2 cellular contexts compared by ENCODE assay signal in genomic region chr5:137022725-137023124, GRCh38.
TF ChIP-seq lines count a peak whose summit lies in the region.

No MANE protein-coding gene starts in this region.

TF ChIP-seq in SK-N-SH, 30 proteins besides CTCF, POLR2A, EP300 and RAD21 (continued from another document):
- TF ChIP-seq MAX (IDR thresholded peaks at IDR 0.05; ENCODE audit: low read depth), result no peak
- TF ChIP-seq USF2 (IDR thresholded peaks at IDR 0.05; ENCODE audit: borderline replicate concordance, low read depth, low read length), result no peak
- no peak for TF ChIP-seq MEF2A (IDR thresholded peaks at IDR 0.05; ENCODE audit: borderline replicate concordance, low read depth)
- TF ChIP-seq USF1 (IDR thresholded peaks at IDR 0.05; ENCODE audit: borderline replicate concordance, low read depth), result no peak
- TF ChIP-seq TAF1 (IDR thresholded peaks at IDR 0.05; ENCODE audit: borderline replicate concordance, low read depth, low read length), result no peak
- no peak for TF ChIP-seq FOXJ3 (CRISPR knock-in tag; IDR thresholded peaks at IDR 0.05)
- TF ChIP-seq TCF12 (IDR thresholded peaks at IDR 0.05), result no peak
- no peak for TF ChIP-seq TEAD4 (IDR thresholded peaks at IDR 0.05; ENCODE audit: borderline replicate concordance, insufficient read depth)
- TF ChIP-seq CHD2 (IDR thresholded peaks at IDR 0.05; ENCODE audit: low read length, partially characterized antibody), result no peak
- TF ChIP-seq PBX3 (IDR thresholded peaks at IDR 0.05), result no peak
- TF ChIP-seq IRF3 (IDR thresholded peaks at IDR 0.05; ENCODE audit: low read depth, low read length), result no peak
- TF ChIP-seq EZH2phosphoT487 (IDR thresholded peaks at IDR 0.05; ENCODE audit: borderline replicate concordance, low read depth), result no peak
- TF ChIP-seq SIN3A (IDR thresholded peaks at IDR 0.05; ENCODE audit: borderline replicate concordance, low read depth, low read length), result no peak
- no peak for TF ChIP-seq RCOR1 (IDR thresholded peaks at IDR 0.05; ENCODE audit: low read length)
- no peak for TF ChIP-seq RXRA (IDR thresholded peaks at IDR 0.05; ENCODE audit: borderline replicate concordance, low read depth)
- TF ChIP-seq RFX5 (IDR thresholded peaks at IDR 0.05; ENCODE audit: low read length), result no peak
- no peak for TF ChIP-seq ELF1 (IDR thresholded peaks at IDR 0.05)

TF ChIP-seq in SK-N-SH treated with all-trans-retinoic acid at 6 μM for 48 hours, 23 proteins besides CTCF, POLR2A, EP300 and RAD21 (continued from another document):
- TF ChIP-seq TSHZ2 (CRISPR knock-in tag; IDR thresholded peaks at IDR 0.05) (no peak), TOX (CRISPR knock-in tag; IDR thresholded peaks at IDR 0.05; ENCODE audit: borderline replicate concordance) (no peak), ZC3H10 (CRISPR knock-in tag; IDR thresholded peaks at IDR 0.05) (no peak), OSR1 (CRISPR knock-in tag; IDR thresholded peaks at IDR 0.05) (no peak), ARNTL (CRISPR knock-in tag; IDR thresholded peaks at IDR 0.05; ENCODE audit: borderline replicate concordance, low read depth) (no peak), GLIS3 (CRISPR knock-in tag; IDR thresholded peaks at IDR 0.05) (no peak), CREB5 (CRISPR knock-in tag; IDR thresholded peaks at IDR 0.05; ENCODE audit: low read depth) (no peak), TCF4 (CRISPR knock-in tag; IDR thresholded peaks at IDR 0.05; ENCODE audit: borderline replicate concordance) (no peak), ZFP30 (CRISPR knock-in tag; IDR thresholded peaks at IDR 0.05) (no peak)
